23 cellular contexts compared by ENCODE assay signal in the genomic region with DNA sequence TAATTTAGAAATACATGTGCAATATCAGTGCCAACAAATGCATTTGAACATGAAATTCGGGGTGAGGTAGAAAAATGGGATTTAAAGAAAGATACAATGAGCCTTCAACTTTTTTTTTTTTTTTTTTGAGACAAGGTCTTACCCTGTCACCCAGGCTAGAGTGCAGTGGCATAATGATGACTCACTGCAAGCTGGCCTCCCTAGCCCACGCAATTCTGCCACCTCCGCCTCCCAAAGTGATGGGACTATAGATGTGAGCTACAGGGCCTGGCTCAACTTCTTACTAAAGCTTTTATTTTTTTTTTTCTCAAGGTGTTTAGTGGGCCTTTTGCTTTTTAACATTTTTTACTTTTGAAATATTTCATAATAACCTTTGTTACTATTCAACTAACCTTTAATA.
"Had no signal": no experiment of that assay in that cellular context is flagged by ENCODE, and none has a peak within 500 bp of the region (broad histone marks: within the 10 kb centered on the region; RNA-seq: fewer than 3 reads in every experiment).

No MANE protein-coding gene starts in this region.

- H3K36me3 ChIP-seq: esophagus muscularis mucosa, gastrocnemius medialis, heart right ventricle, suprapubic skin, thyroid gland, uterus had no signal

- H3K27me3 ChIP-seq: esophagus muscularis mucosa, gastrocnemius medialis, heart right ventricle, suprapubic skin, thyroid gland, uterus had no signal

- H3K9ac ChIP-seq: parathyroid adenoma had no signal

- H3K4me3 ChIP-seq: esophagus muscularis mucosa, gastrocnemius medialis, heart right ventricle, lung, psoas muscle, suprapubic skin, thyroid gland, uterus had no signal

- H3K9me3 ChIP-seq: gastrocnemius medialis, psoas muscle, suprapubic skin, thyroid gland, uterus had no signal

- H3K27ac ChIP-seq: epithelial cell of prostate, esophagus muscularis mucosa, gastrocnemius medialis, heart right ventricle, parathyroid adenoma, psoas muscle, suprapubic skin, thyroid gland, uterus had no signal

- H3K4me1 ChIP-seq: esophagus muscularis mucosa, gastrocnemius medialis, heart right ventricle, parathyroid adenoma, psoas muscle, suprapubic skin, thyroid gland, uterus had no signal

- DNase-seq: cortex of kidney; effector memory CD4-positive, alpha-beta T cell; gastrocnemius medialis; heart right ventricle; hypothalamus; kidney; left cardiac atrium; left ventricle myocardium superior; mesenchymal stem cell; naive B cell; occipital lobe; psoas muscle; small intestine; stimulated activated CD4-positive, alpha-beta T cell treated with anti-CD3 and anti-CD28 coated beads, Interleukin-2, amount 100 ng/mL, for 48 hours; stimulated activated CD8-positive, alpha-beta memory T cell treated with anti-CD3 and anti-CD28 coated beads, Interleukin-4, amount 100 ng/mL, for 48 hours; stimulated activated naive CD8-positive, alpha-beta T cell treated with anti-CD3 and anti-CD28 coated beads, Interleukin-15, Interleukin-2, amounts not matched to agents 100 U/mL and 50 U/mL, for 24 hours; thyroid gland; uterus had no signal

- H2AFZ ChIP-seq: parathyroid adenoma had no signal

- H3K79me2 ChIP-seq: parathyroid adenoma had no signal
